In the genomic region with DNA sequence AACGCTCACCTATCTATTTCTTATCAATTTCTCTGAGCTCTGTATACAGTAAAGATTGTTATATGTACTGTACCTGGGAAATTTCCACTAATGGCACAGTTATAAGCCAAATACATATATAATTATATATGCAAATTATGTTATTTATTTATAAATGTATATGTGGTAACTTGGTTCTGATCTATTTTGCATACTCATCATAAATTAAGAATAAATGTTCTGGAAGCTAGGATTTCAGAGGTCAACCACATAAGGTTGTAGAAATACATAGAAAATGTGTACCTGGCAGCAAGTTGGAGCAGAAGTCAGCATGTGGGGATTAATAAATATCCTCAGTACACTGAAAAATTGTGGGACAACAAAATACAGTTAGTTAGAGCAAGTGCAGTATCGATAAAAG, we compare ENCODE assay signal across 28 cellular contexts.
"Had no signal": no experiment of that assay in that cellular context is flagged by ENCODE, and none has a peak within 500 bp of the region (broad histone marks: within the 10 kb centered on the region; RNA-seq: fewer than 3 reads in every experiment).

No MANE protein-coding gene starts in this region.

- H2AFZ ChIP-seq: parathyroid adenoma had no signal

- H3K4me2 ChIP-seq: neural progenitor cell, smooth muscle cell had no signal

- H3K27me3 ChIP-seq: neural progenitor cell, ovary, stomach, thyroid gland, tibial nerve, upper lobe of left lung, vagina had no signal

- H3K9ac ChIP-seq: neural progenitor cell, parathyroid adenoma had no signal

- H3K4me3 ChIP-seq: neural progenitor cell, ovary, psoas muscle, skin epidermis, smooth muscle cell, spleen, stomach, thoracic aorta, thyroid gland, tibial nerve, upper lobe of left lung, vagina had no signal

- H3K4me1 ChIP-seq: parathyroid adenoma, psoas muscle, spleen, stomach, tibial nerve, upper lobe of left lung, vagina had no signal

- H3K9me3 ChIP-seq: ovary, psoas muscle, spleen, stomach, thoracic aorta, thyroid gland, tibial nerve, upper lobe of left lung, vagina had no signal

- H3K27ac ChIP-seq: neural progenitor cell, ovary, parathyroid adenoma, psoas muscle, skin epidermis, spleen, stomach, thoracic aorta, thyroid gland, tibial nerve, upper lobe of left lung, vagina had no signal

- H3K36me3 ChIP-seq: neural progenitor cell, ovary, spleen, stomach, thoracic aorta, thyroid gland, tibial nerve, upper lobe of left lung, vagina had no signal

- H3K79me2 ChIP-seq: parathyroid adenoma had no signal

- DNase-seq: naive thymus-derived CD4-positive, alpha-beta T cell; natural killer cell; occipital lobe; ovary; posterior cingulate gyrus; psoas muscle; right cardiac atrium; spleen; stimulated activated CD4-positive, alpha-beta T cell treated with anti-CD3 and anti-CD28 coated beads, Interleukin-12 subunit alpha, Interleukin-12 subunit beta, amount 100 ng/mL, for 4 hours; stimulated activated CD4-positive, alpha-beta T cell treated with anti-CD3 and anti-CD28 coated beads, Interleukin-1b, Interleukin-23, amount 100 ng/mL, for 48 hours; stimulated activated CD4-positive, alpha-beta T cell treated with anti-CD3 and anti-CD28 coated beads, Interleukin-4, amount 100 ng/mL, for 1 hour; stimulated activated CD4-positive, alpha-beta T cell treated with anti-CD3 and anti-CD28 coated beads, Interleukin-4, amount 100 ng/mL, for 4 hours; stimulated activated CD8-positive, alpha-beta memory T cell treated with anti-CD3 and anti-CD28 coated beads, Interleukin-4, amount 100 ng/mL, for 48 hours; stimulated activated naive CD4-positive, alpha-beta T cell treated with Interleukin-2 at 50 U/mL for 16 hours; stomach; thyroid gland; trophoblast cell; upper lobe of left lung had no signal

- FAIRE-seq: urothelium cell line had no signal

- ATAC-seq: naive thymus-derived CD4-positive, alpha-beta T cell; natural killer cell; psoas muscle; right cardiac atrium; sciatic nerve; stimulated activated memory B cell treated with anti-CD40 and anti-IgM and Interleukin-4, amounts not matched to agents 10 μg/mL and 1 μg/mL and 100 μg/mL, for 72 hours had no signal
